In genomic region chr7:78279035-78279434, GRCh38 we compare ENCODE assay signal across 13 cellular contexts.
DNase-seq lines count a peak whose midpoint lies in the region; ATAC-seq and TF ChIP-seq lines count a peak whose summit lies in the region.
"Had no signal": no experiment of that assay in that cellular context is flagged by ENCODE, and none has a peak within 500 bp of the region (broad histone marks: within the 10 kb centered on the region; RNA-seq: fewer than 3 reads in every experiment).

No MANE protein-coding gene starts in this region.

- H3K4me3 ChIP-seq in thyroid gland (replicated peaks in 1 of 3): no peak overlapping the region
- H3K4me3 ChIP-seq: left lung had no signal

- no peaks in the 10 kb centered on the region for H3K27me3 ChIP-seq in thyroid gland
- H3K27me3 ChIP-seq: left lung had no signal

- H3K36me3 ChIP-seq in thyroid gland: no peaks in the 10 kb centered on the region
- H3K36me3 ChIP-seq: left lung had no signal

- H3K27ac ChIP-seq in thyroid gland: no peak overlapping the region
- H3K27ac ChIP-seq: left lung had no signal

- peaks cover 0 to 1% of the 10 kb centered on the region in 2 donors for H3K4me1 ChIP-seq in thyroid gland
- H3K4me1 ChIP-seq: left lung had no signal

- intact Hi-C loops in thyroid gland (cut with DNase I): no loop called here

- ATAC-seq in SK-N-SH treated with all-trans-retinoic acid at 6 μM for 48 hours (peak; percentile 97), GM19452 (IDR thresholded peaks at IDR 0.05; ENCODE audit: unreplicated experiment) (no peak)
- ATAC-seq: left lung; stimulated activated memory B cell treated with anti-CD40 and anti-IgM and Interleukin-4, amounts not matched to agents 10 μg/mL and 1 μg/mL and 100 μg/mL, for 72 hours had no signal

- peak; percentile 61 for DNase-seq in H4 (ENCODE audit: low spot score)
- DNase-seq in fibroblast of peridontal ligament (ENCODE audit: extremely low read depth): peak; percentile 71
- DNase-seq in smooth muscle cell of the brain vasculature (ENCODE audit: low read depth, low spot score): peak; percentile 13
- no peak for DNase-seq in thyroid gland
- DNase-seq in NCI-H1694 (lab: John Stamatoyannopoulos, UW): no peak
- DNase-seq: activated CD4-positive, CD25-positive, alpha-beta regulatory T cell treated with anti-CD3 and anti-CD28 coated beads, Interleukin-2, amount 50 U/mL, for 72 hours; caudate nucleus; glutamatergic neuron; left lung; NCI-H510A had no signal

- TF ChIP-seq POLR2A in thyroid gland (IDR thresholded peaks at IDR 0.05): no peak

- no peaks in the 10 kb centered on the region for H3K9me3 ChIP-seq in thyroid gland
- H3K9me3 ChIP-seq: left lung had no signal

- no peak for TF ChIP-seq CTCF in thyroid gland (IDR thresholded peaks at IDR 0.05)

- 63 to 65% methylated on average over 4 of the region's 4 CpGs for WGBS in thyroid gland, 2 donors

TF ChIP-seq in SK-N-SH treated with all-trans-retinoic acid at 6 μM for 48 hours, 23 proteins besides CTCF, POLR2A, EP300 and RAD21:
- TF ChIP-seq TSHZ2 (CRISPR knock-in tag; IDR thresholded peaks at IDR 0.05): no peak
- no peak for TF ChIP-seq OSR1 (CRISPR knock-in tag; IDR thresholded peaks at IDR 0.05)
- TF ChIP-seq ISL1 (CRISPR knock-in tag; IDR thresholded peaks at IDR 0.05): no peak
- TF ChIP-seq CSDC2 (CRISPR knock-in tag; IDR thresholded peaks at IDR 0.05): no peak
- TF ChIP-seq SNAI2 (CRISPR knock-in tag; IDR thresholded peaks at IDR 0.05): no peak
- TF ChIP-seq RARB (CRISPR knock-in tag; IDR thresholded peaks at IDR 0.05): no peak
- TF ChIP-seq TCF4 (CRISPR knock-in tag; IDR thresholded peaks at IDR 0.05; ENCODE audit: borderline replicate concordance): no peak
- no peak for TF ChIP-seq CREB5 (CRISPR knock-in tag; IDR thresholded peaks at IDR 0.05; ENCODE audit: low read depth)
- TF ChIP-seq ZNF565 (CRISPR knock-in tag; conservative IDR thresholded peaks at IDR 0.05; ENCODE audit: low read depth): no peak
- no peak for TF ChIP-seq PATZ1 (CRISPR knock-in tag; IDR thresholded peaks at IDR 0.05; ENCODE audit: borderline replicate concordance)
- TF ChIP-seq BACH2 (CRISPR knock-in tag; IDR thresholded peaks at IDR 0.05; ENCODE audit: borderline replicate concordance): no peak
- no peak for TF ChIP-seq ZC3H10 (CRISPR knock-in tag; IDR thresholded peaks at IDR 0.05)
- no peak for TF ChIP-seq GLIS3 (CRISPR knock-in tag; IDR thresholded peaks at IDR 0.05)
- TF ChIP-seq ZNF8 (CRISPR knock-in tag; IDR thresholded peaks at IDR 0.05): no peak

Comparison
In these comparisons a context has a peak if more than half of its experiments do, and no peak if none do; other contexts are left out.
1. DNase-seq: peak in H4 (single experiment), fibroblast of peridontal ligament (single experiment) and smooth muscle cell of the brain vasculature (single experiment); none in thyroid gland (0 of 2) and NCI-H1694 (single experiment).